11 cellular contexts compared by ENCODE assay signal in genomic region chrX:40090961-40091360, GRCh38. TPM values are rescaled to one million over a fixed set of nuclear protein-coding genes. Genes with fewer than 3 reads are reported as not detected.
A peak's percentile ranks its signal among the peaks of the same experiment; 100 is the strongest.
DNase-seq lines count a peak whose midpoint lies in the region; ATAC-seq, FAIRE-seq and TF ChIP-seq lines count a peak whose summit lies in the region.
"Had no signal": no experiment of that assay in that cellular context is flagged by ENCODE, and none has a peak within 500 bp of the region (broad histone marks: within the 10 kb centered on the region; RNA-seq: fewer than 3 reads in every experiment).

No MANE protein-coding gene starts in this region.

- H3K4me1 Mint-ChIP-seq in CD14-positive monocyte = peaks cover 56% of the 10 kb centered on the region
- H3K4me1 Mint-ChIP-seq in natural killer cell treated with Interleukin-12 subunit alpha and Interleukin-12 subunit beta and Interleukin-15 and Interleukin-18, amount 100 ng/mL, for 72 hours (ENCODE audit: low read depth in 2 of 2) = peaks cover 42 to 46% of the 10 kb centered on the region in 2 donors

- TF ChIP-seq CTCF in CD14-positive monocyte (IDR thresholded peaks at IDR 0.05) = no peak
- no peak for TF ChIP-seq CTCF in HCT116 (IDR thresholded peaks at IDR 0.05 in 2 of 3, conservative IDR thresholded peaks at IDR 0.05 in 1 of 3; ENCODE audit: borderline replicate concordance in 1 of 3, insufficient read depth in 1 of 3, low read depth in 2 of 3, low read length in 2 of 3)
- no peak for TF ChIP-seq CTCF in K562 (IDR thresholded peaks at IDR 0.05 in 2 of 3, conservative IDR thresholded peaks at IDR 0.05 in 1 of 3; ENCODE audit: insufficient read depth in 2 of 3, low read depth in 1 of 3, low read length in 3 of 3)

- H3K27me3 ChIP-seq in HCT116 (ENCODE audit: insufficient read depth, low read length) (no peaks in the 10 kb centered on the region), K562 (ENCODE audit: control insufficient read depth in 2 of 2, insufficient read depth in 2 of 2, low read length in 2 of 2) (no peaks in the 10 kb centered on the region), GM23248 (replicated peaks; ENCODE audit: insufficient read depth) (no peaks in the 10 kb centered on the region)

- POLR2A ChIA-PET in HCT116 (lab: Charles Lee) (no interaction called here), K562 (lab: Yijun Ruan, JAX) (interaction anchor here (0.7 to 1.3 kb wide), 6 partner anchors 9 to 147 kb away, joined by 3 to 5 read pairs (median 3); no protein-coding TSS in a partner anchor)

- H3K9me2 ChIP-seq in HCT116 (ENCODE audit: insufficient read depth) = no peaks in the 10 kb centered on the region
- H3K9me2 ChIP-seq in GM23248 (ENCODE audit: insufficient read depth) = no peaks in the 10 kb centered on the region

- TF ChIP-seq EP300 in K562 (IDR thresholded peaks at IDR 0.05; ENCODE audit: low read length) = no peak

- in situ Hi-C loops in K562 (cut with MboI) (no loop called here), GM23248 (cut with MboI) (no loop called here)

- CTCF ChIA-PET in HCT116 (lab: Charles Lee) = no interaction called here
- CTCF ChIA-PET in K562 (lab: Yijun Ruan, JAX; ENCODE audit: low intra/inter-chr PET ratio) = no interaction called here

- H2AFZ ChIP-seq in HCT116 (ENCODE audit: low read depth, low read length, poor library complexity, severe bottlenecking) = no peak overlapping the region
- H2AFZ ChIP-seq in K562 (ENCODE audit: low read depth, low read length) = no peak overlapping the region
- no peak overlapping the region for H2AFZ ChIP-seq in GM23248

- peak overlapping the region; percentile 2 to 61; a peak in 3 of 4 replicates for H3K4me3 ChIP-seq in HCT116 (replicated peaks in 1 of 2; ENCODE audit: low read depth in 1 of 2, low read length in 2 of 2)
- peak overlapping the region; percentile 70 for H3K4me3 ChIP-seq in K562
- no peak overlapping the region for H3K4me3 ChIP-seq in GM23248

- 0 out of 2 replicates have a peak overlapping the region, but pooled peaks have one; percentile 56 for H3K27ac ChIP-seq in HCT116 (ENCODE audit: low read depth, low read length)
- peak overlapping the region; percentile 57 for H3K27ac ChIP-seq in K562 (ENCODE audit: extremely low read depth, low read depth, low read length)
- no peak overlapping the region for H3K27ac ChIP-seq in GM23248
- H3K27ac ChIP-seq: HL-60 had no signal

- H3K79me2 ChIP-seq in HCT116 (ENCODE audit: insufficient read depth, low read length) (peaks cover 100% of the 10 kb centered on the region), K562 (ENCODE audit: control insufficient read depth, insufficient read depth, low read length) (peaks cover 100% of the 10 kb centered on the region), GM23248 (ENCODE audit: insufficient read depth) (peaks cover 100% of the 10 kb centered on the region)

- H3K36me3 Mint-ChIP-seq in CD14-positive monocyte = peaks cover 12% of the 10 kb centered on the region in 2 donors
- H3K36me3 Mint-ChIP-seq in natural killer cell treated with Interleukin-12 subunit alpha and Interleukin-12 subunit beta and Interleukin-15 and Interleukin-18, amount 100 ng/mL, for 72 hours = no peaks in the 10 kb centered on the region

- WGBS in K562 (ENCODE audit: insufficient coverage, low coverage, missing lambda C conversion rate) = 64% methylated on average over 7 of the region's 7 CpGs
- 91 to 94% methylated on average over 7 of the region's 7 CpGs for WGBS in GM23248 (ENCODE audit: low coverage in 1 of 2, low lambda C conversion rate in 2 of 2, missing lambda C conversion rate in 2 of 2), 2 experiments

- H3K27me3 Mint-ChIP-seq in CD14-positive monocyte (ENCODE audit: low read depth in 3 of 3) = peaks cover 2 to 76% (median 30%) of the 10 kb centered on the region in 3 donors
- peaks cover 0 to 22% of the 10 kb centered on the region in 2 donors for H3K27me3 Mint-ChIP-seq in natural killer cell treated with Interleukin-12 subunit alpha and Interleukin-12 subunit beta and Interleukin-15 and Interleukin-18, amount 100 ng/mL, for 72 hours

- peak overlapping the region; percentile 85 for H3K4me2 ChIP-seq in HCT116 (ENCODE audit: low read length)
- peak overlapping the region; percentile 64 for H3K4me2 ChIP-seq in K562 (ENCODE audit: insufficient read depth, low read length)
- H3K4me2 ChIP-seq in GM23248 (ENCODE audit: unreplicated experiment) = no peak overlapping the region

- BruUV-seq in HCT116 (replicated peaks; lab: Mats Ljungman, UMichigan) (no TSS peak), K562 (replicated peaks; lab: Mats Ljungman, UMichigan) (no TSS peak)

- DNase-seq in CD14-positive monocyte (ENCODE audit: low spot score) = no peak
- DNase-seq in HCT116 (ENCODE audit: low read depth, low spot score) = no peak
- DNase-seq in K562 (ENCODE audit: extremely low read depth in 1 of 4, low spot score in 3 of 4) = no peak
- no peak for DNase-seq in natural killer cell treated with Interleukin-12 subunit alpha and Interleukin-12 subunit beta and Interleukin-15 and Interleukin-18, amount 100 ng/mL, for 72 hours (ENCODE audit: low spot score)
- no peak for DNase-seq in occipital lobe (lab: John Stamatoyannopoulos, UW)
- no peak for DNase-seq in GM12892 (ENCODE audit: insufficient read length)
- DNase-seq in GM23248 = no peak
- DNase-seq: DMS153, NCI-H187 had no signal

- no peak for FAIRE-seq in K562 (lab: Jason Lieb, UNC)
- FAIRE-seq in GM12892 (lab: Jason Lieb, UNC) = no peak

- H3K9me1 ChIP-seq in K562 (ENCODE audit: control insufficient read depth, insufficient read depth, low read length) = peaks cover 17% of the 10 kb centered on the region

- TF ChIP-seq RAD21 in HCT116 (IDR thresholded peaks at IDR 0.05; ENCODE audit: low read depth) (no peak), K562 (CRISPR knock-in tag; conservative IDR thresholded peaks at IDR 0.05 in 1 of 2, IDR thresholded peaks at IDR 0.05 in 1 of 2) (no peak)

- H3K4me1 ChIP-seq in HCT116 (ENCODE audit: control insufficient read depth in 1 of 2, insufficient read depth in 2 of 2, low read length in 2 of 2) (peaks cover 60 to 89% of the 10 kb centered on the region in 2 experiments), K562 (replicated peaks in 1 of 2; ENCODE audit: control insufficient read depth in 2 of 2, insufficient read depth in 2 of 2, low read length in 2 of 2) (peaks cover 55 to 64% of the 10 kb centered on the region in 2 experiments), GM23248 (ENCODE audit: insufficient read depth) (no peaks in the 10 kb centered on the region)

- no peaks in the 10 kb centered on the region for H3K36me3 ChIP-seq in HCT116 (ENCODE audit: control insufficient read depth in 1 of 2, insufficient read depth in 2 of 2, low read length in 2 of 2)
- H3K36me3 ChIP-seq in K562 (ENCODE audit: control insufficient read depth, insufficient read depth, low read length) = peaks cover 59% of the 10 kb centered on the region
- H3K36me3 ChIP-seq in GM23248 (ENCODE audit: low read depth) = no peaks in the 10 kb centered on the region

- ATAC-seq in HCT116 = no peak
- no peak for ATAC-seq in K562
- ATAC-seq in natural killer cell treated with Interleukin-12 subunit alpha and Interleukin-12 subunit beta and Interleukin-15 and Interleukin-18, amount 100 ng/mL, for 72 hours = no peak
- no peak for ATAC-seq in GM18519 (IDR thresholded peaks at IDR 0.05; ENCODE audit: low FRiP score, unreplicated experiment)

- no peaks in the 10 kb centered on the region for H3F3A ChIP-seq in GM23248 (ENCODE audit: insufficient read depth)

- TF ChIP-seq POLR2A in HCT116 (IDR thresholded peaks at IDR 0.05; ENCODE audit: borderline replicate concordance, extremely low read depth, insufficient read depth, insufficient read length) (no peak), K562 (conservative IDR thresholded peaks at IDR 0.05) (no peak; the same call in 1 of the 2 replicates), GM12892 (IDR thresholded peaks at IDR 0.05; ENCODE audit: low read depth, low read length) (no peak)

- H4K20me1 ChIP-seq in HCT116 (ENCODE audit: insufficient read depth) (peaks cover 30% of the 10 kb centered on the region; the same call in 1 of the 2 replicates), K562 (replicated peaks; ENCODE audit: control insufficient read depth, insufficient read depth, low read length) (peaks cover 98% of the 10 kb centered on the region), GM23248 (ENCODE audit: insufficient read depth) (no peaks in the 10 kb centered on the region)

- H3K9me3 Mint-ChIP-seq in CD14-positive monocyte = peaks cover 0 to 22% (median 11%) of the 10 kb centered on the region in 7 donors
- H3K9me3 Mint-ChIP-seq in natural killer cell treated with Interleukin-12 subunit alpha and Interleukin-12 subunit beta and Interleukin-15 and Interleukin-18, amount 100 ng/mL, for 72 hours = no peaks in the 10 kb centered on the region

- H3K27ac Mint-ChIP-seq in CD14-positive monocyte = no peak overlapping the region
- peak overlapping the region in 1 of 2 donors; percentile 11 for H3K27ac Mint-ChIP-seq in natural killer cell treated with Interleukin-12 subunit alpha and Interleukin-12 subunit beta and Interleukin-15 and Interleukin-18, amount 100 ng/mL, for 72 hours

- intact Hi-C loops in CD14-positive monocyte (cut with micrococcal nuclease) (no loop called here), HCT116 (cut with micrococcal nuclease) (loop anchor here (5.0 to 10.0 kb wide), 2 partner anchors 176 to 276 kb away; no protein-coding TSS in a partner anchor), K562 (cut with micrococcal nuclease) (loop anchor here (10.0 kb wide), 1 partner anchor 76 kb away; no protein-coding TSS in a partner anchor)

- H3K9ac ChIP-seq in HCT116 (ENCODE audit: low read length) = peak overlapping the region; percentile 77
- peak overlapping the region; percentile 44 to 87; a peak in 3 of 4 replicates for H3K9ac ChIP-seq in K562 (ENCODE audit: insufficient read depth in 1 of 2, low read depth in 2 of 2, low read length in 2 of 2)
- H3K9ac ChIP-seq in GM23248 = no peak overlapping the region

- H3K9me3 ChIP-seq in HCT116 (ENCODE audit: control insufficient read depth in 1 of 2, insufficient read depth in 1 of 2, low read depth in 1 of 2, low read length in 2 of 2) (no peaks in the 10 kb centered on the region), K562 (replicated peaks; ENCODE audit: control insufficient read depth, insufficient read depth, low read depth, low read length) (no peaks in the 10 kb centered on the region), GM23248 (ENCODE audit: low read depth) (no peaks in the 10 kb centered on the region)

- RAD21 ChIA-PET in HCT116 (lab: Charles Lee; ENCODE audit: low non-redundant PET in 1 of 2, low total read pairs in 2 of 2, uncharacterized antibody in 2 of 2, unreplicated experiment in 2 of 2) = no interaction called here

- H3K4me3 Mint-ChIP-seq in CD14-positive monocyte = peak overlapping the region; percentile 59 to 72
- H3K4me3 Mint-ChIP-seq in natural killer cell treated with Interleukin-12 subunit alpha and Interleukin-12 subunit beta and Interleukin-15 and Interleukin-18, amount 100 ng/mL, for 72 hours = peak overlapping the region; percentile 70

RNA-seq across cellular contexts. Expression of gene BCOR, which starts 6.8 kb away (rescaled TPM):
- 1 to 10 TPM; 1.1 to 2.6 TPM for polyA plus RNA-seq in CD14-positive monocyte
- 35.1 TPM for total RNA-seq in HCT116 (2021; ENCODE audit: unreplicated experiment)
- 12.3 and 14.5 TPM in 2 replicates for polyA plus RNA-seq in HCT116 (2012)
- 128 and 140 TPM in 2 replicates for total RNA-seq in K562 (2011; cell fraction: chromatin; rRNA removed; ENCODE audit: low replicate concordance)
- total RNA-seq in K562 (2011; cell fraction: nucleolus; rRNA removed) = 71.6 and 74.4 TPM in 2 replicates
- total RNA-seq in K562 (2011; cell fraction: nucleoplasm; rRNA removed) = 97.0 and 135 TPM in 2 replicates
- total RNA-seq in K562 (2014; rRNA removed) = 73.7 and 76.0 TPM in 2 replicates
- total RNA-seq in K562 (2014; rRNA removed; fragmentation: Illumina TruSeq; extraction: Trizol) = 37.6 and 37.9 TPM in 2 replicates
- total RNA-seq in K562 (2015; rRNA removed; fragmentation: Illumina TruSeq; extraction: Trizol) = 33.0 and 36.6 TPM in 2 replicates
- total RNA-seq in K562 (2021) = 98.3 and 113 TPM in 2 replicates
- 27.5 and 28.1 TPM in 2 replicates for polyA plus RNA-seq in K562 (2011; rRNA removed)
- 30.1 and 38.0 TPM in 2 replicates for polyA plus RNA-seq in K562 (2011; cell fraction: cytosol; rRNA removed)
- polyA plus RNA-seq in K562 (2011; cell fraction: nucleus; rRNA removed) = 64.0 and 93.7 TPM in 2 replicates
- 72.8 and 76.1 TPM in 2 replicates for polyA plus RNA-seq in K562 (2012)
- 88.1 and 98.5 TPM in 2 replicates for polyA plus RNA-seq in K562 (2014; fragmentation: Illumina TruSeq; extraction: Trizol)
- polyA plus RNA-seq in K562 (2014; fragmentation: Nextera tagmentation; extraction: Ambion mirVana) = 10 to 100 TPM; 32.0 to 37.4 TPM
- polyA plus RNA-seq in K562 (2014; rRNA removed) = 44.4 and 64.6 TPM in 2 replicates
- polyA minus RNA-seq in K562 (2011; rRNA and poly(A)+ RNA removed) = 40.5 and 49.5 TPM in 2 replicates
- polyA minus RNA-seq in K562 (2011; cell fraction: cytosol; rRNA and poly(A)+ RNA removed) = 105 and 120 TPM in 2 replicates
- polyA minus RNA-seq in K562 (2011; cell fraction: nucleus; rRNA and poly(A)+ RNA removed) = 36.9 and 50.0 TPM in 2 replicates
- total RNA-seq in natural killer cell treated with Interleukin-12 subunit alpha and Interleukin-12 subunit beta and Interleukin-15 and Interleukin-18, amount 100 ng/mL, for 72 hours = 10 to 100 TPM; 52.3 to 56.7 TPM
- total RNA-seq in occipital lobe = 26.0 TPM
- 9.0 TPM for polyA plus RNA-seq in GM12892 (2012; ENCODE audit: missing spikeins)
- total RNA-seq in GM23248 (2014; rRNA removed; shearing (Covaris generic)) = 17.6 and 19.7 TPM in 2 replicates
- 9.1 and 10.2 TPM in 2 replicates for polyA plus RNA-seq in GM23248 (2016; fragmentation: Nextera tagmentation; extraction: Ambion mirVana)

Comparison
In these comparisons a context has a peak if more than half of its experiments do, and no peak if none do; other contexts are left out.
1. intact Hi-C loops: an anchor here in HCT116 (5.0 to 10.0 kb wide) and K562 (10.0 kb wide); none called in CD14-positive monocyte.